8 cellular contexts compared by ENCODE assay signal in the genomic region with DNA sequence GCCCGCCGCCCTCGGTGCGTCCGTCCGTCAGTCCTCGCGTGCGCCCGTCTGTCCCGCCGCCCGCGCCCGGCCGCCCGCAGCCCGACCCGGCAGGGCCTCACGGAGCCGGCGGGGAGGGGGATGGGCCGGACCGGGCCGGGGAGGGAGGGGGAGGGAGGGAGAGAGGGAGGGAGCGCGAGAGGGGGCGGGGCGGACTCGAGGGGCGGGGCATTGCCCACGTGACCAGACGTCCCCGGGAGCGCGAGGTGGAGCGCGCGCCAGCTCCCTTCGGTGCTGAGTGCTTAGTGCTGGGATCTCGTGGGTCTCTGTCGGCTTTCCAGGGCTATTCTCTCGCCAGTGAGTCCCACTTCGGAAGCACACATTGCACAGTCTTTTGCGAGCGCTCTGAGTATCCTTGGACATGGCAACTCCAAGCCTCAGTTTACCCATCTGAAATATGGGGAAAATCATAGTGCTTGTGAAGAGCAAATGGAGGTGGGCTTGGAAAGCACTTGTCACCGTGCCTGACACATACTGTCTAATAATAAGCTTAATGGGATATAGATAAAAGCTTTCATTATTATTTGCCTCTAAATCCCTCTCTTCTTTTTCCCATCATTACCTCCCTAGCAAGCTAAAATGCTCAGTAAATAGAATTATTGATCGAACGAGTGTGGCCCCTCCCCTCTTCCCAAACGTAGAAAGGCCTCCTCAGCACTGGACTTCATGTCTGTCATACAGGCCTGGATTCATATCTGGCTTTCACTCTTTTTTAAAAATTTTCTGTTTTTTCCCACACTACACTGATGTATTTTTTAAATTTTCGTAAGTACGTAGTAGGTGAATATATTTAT. TPM values are rescaled to one million over a fixed set of nuclear protein-coding genes. Genes with fewer than 3 reads are reported as not detected.
DNase-seq lines count a peak whose midpoint lies in the region; ATAC-seq and TF ChIP-seq lines count a peak whose summit lies in the region.

A gene (minus strand): TSS at position 122 of the 833 bp plus-strand sequence. CDS start 43,296 bp downstream, outside the sequence.

- ATAC-seq in HG02588 (IDR thresholded peaks at IDR 0.05; ENCODE audit: unreplicated experiment) = peak; percentile 55
- ATAC-seq in activated naive CD8-positive, alpha-beta T cell treated with anti-CD3 and anti-CD28 coated beads, Interleukin-2, amount 50 U/mL, for 24 hours = peak; percentile 56

- H3K36me3 ChIP-seq in cardiac muscle cell = no peaks in the 10 kb centered on the region
- H3K36me3 ChIP-seq in tibial nerve = no peaks in the 10 kb centered on the region

- peak within 1 kb of the TSS; percentile 86 for H3K27ac Mint-ChIP-seq in activated naive CD8-positive, alpha-beta T cell treated with anti-CD3 and anti-CD28 coated beads, Interleukin-2, amount 50 U/mL, for 24 hours

- peaks cover 31% of the 10 kb centered on the region for H3K4me1 Mint-ChIP-seq in activated naive CD8-positive, alpha-beta T cell treated with anti-CD3 and anti-CD28 coated beads, Interleukin-2, amount 50 U/mL, for 24 hours

- no peaks in the 10 kb centered on the region for H3K36me3 Mint-ChIP-seq in activated naive CD8-positive, alpha-beta T cell treated with anti-CD3 and anti-CD28 coated beads, Interleukin-2, amount 50 U/mL, for 24 hours (ENCODE audit: low read depth)

- H3K4me3 ChIP-seq in cardiac muscle cell = peak within 1 kb of the TSS; percentile 89
- H3K4me3 ChIP-seq in tibial nerve = peak within 1 kb of the TSS; percentile 82 to 97 (median 86)

- TF ChIP-seq POLR2A in tibial nerve (IDR thresholded peaks at IDR 0.05) = no peak

- peak in 1 of 2 donors; percentile 23 for TF ChIP-seq EP300 in tibial nerve (IDR thresholded peaks at IDR 0.05)

- H3K27ac ChIP-seq in cardiac muscle cell (peak within 1 kb of the TSS; percentile 99), tibial nerve (peak within 1 kb of the TSS; percentile 69 to 95 (median 90))

- H3K4me3 Mint-ChIP-seq in activated naive CD8-positive, alpha-beta T cell treated with anti-CD3 and anti-CD28 coated beads, Interleukin-2, amount 50 U/mL, for 24 hours = peak within 1 kb of the TSS; percentile 93

- no peaks in the 10 kb centered on the region for H3K27me3 Mint-ChIP-seq in activated naive CD8-positive, alpha-beta T cell treated with anti-CD3 and anti-CD28 coated beads, Interleukin-2, amount 50 U/mL, for 24 hours

- H3K9me3 ChIP-seq in cardiac muscle cell (ENCODE audit: low read depth) (no peaks in the 10 kb centered on the region), tibial nerve (no peaks in the 10 kb centered on the region)

- no peak for TF ChIP-seq CTCF in cardiac muscle cell (IDR thresholded peaks at IDR 0.05; ENCODE audit: low read depth, low read length)
- TF ChIP-seq CTCF in tibial nerve (IDR thresholded peaks at IDR 0.05) = no peak

- WGBS in tibial nerve, 2 donors = 30 to 36% methylated on average over 8 to 12 of the region's 52 CpGs

- H3K4me1 ChIP-seq in cardiac muscle cell (ENCODE audit: low read depth) = peaks cover 6% of the 10 kb centered on the region
- peaks cover 0 to 44% (median 8%) of the 10 kb centered on the region in 4 donors for H3K4me1 ChIP-seq in tibial nerve

- DNase-seq in GM03348 (ENCODE audit: low spot score) (peak; percentile 98), NCI-H128 (lab: John Stamatoyannopoulos, UW; ENCODE audit: unreplicated experiment) (peak; percentile 60), T follicular helper cell (ENCODE audit: low read depth) (peak; percentile 83), cardiac muscle cell (ENCODE audit: low read depth in 1 of 2, low spot score in 1 of 2) (peak; percentile 87 to 90), pons (ENCODE audit: low spot score) (peak; percentile 76), tibial nerve (ENCODE audit: low spot score in 2 of 2) (peak; percentile 81 to 85)
- DNase-seq in activated naive CD8-positive, alpha-beta T cell treated with anti-CD3 and anti-CD28 coated beads, Interleukin-2, amount 50 U/mL, for 24 hours = peak; percentile 86

- H3K27me3 ChIP-seq in cardiac muscle cell (no peaks in the 10 kb centered on the region), tibial nerve (no peaks in the 10 kb centered on the region)

- H3K9me3 Mint-ChIP-seq in activated naive CD8-positive, alpha-beta T cell treated with anti-CD3 and anti-CD28 coated beads, Interleukin-2, amount 50 U/mL, for 24 hours = no peaks in the 10 kb centered on the region

RNA-seq across cellular contexts. Expression of the gene that starts here (rescaled TPM):
- total RNA-seq in cardiac muscle cell (9.9 and 16.8 TPM in 2 replicates), tibial nerve (10 to 100 TPM; 16.9 to 26.1 (median 24.0) TPM)
- 21.4 and 28.6 TPM in 2 replicates for polyA plus RNA-seq in cardiac muscle cell

Comparison
In these comparisons a context has a peak if more than half of its experiments do, and no peak if none do; other contexts are left out.
1. Peak in every context shown above with its lines: DNase-seq, ATAC-seq, H3K4me3 ChIP-seq and H3K27ac ChIP-seq.